ENCODE assay signal across 8 cellular contexts in the genomic region with DNA sequence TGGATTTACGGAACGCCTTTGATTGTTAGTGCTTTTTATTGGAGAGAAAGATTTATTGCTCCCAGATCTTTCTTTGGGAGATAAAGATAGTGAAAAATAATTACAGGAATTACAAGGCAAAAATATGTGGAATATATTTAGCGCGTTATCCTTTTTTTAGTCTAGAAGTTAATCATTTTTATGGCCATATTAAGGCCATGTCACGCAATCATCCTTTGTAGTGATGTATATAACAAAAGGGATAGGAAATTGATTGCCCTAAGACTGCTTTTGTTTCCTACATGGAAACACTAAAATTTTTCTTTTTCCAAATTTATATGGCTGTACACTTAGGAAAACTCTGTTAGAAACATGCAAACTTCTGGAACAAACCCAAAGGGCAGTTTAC. TPM values are rescaled to one million over a fixed set of nuclear protein-coding genes. Genes with fewer than 3 reads are reported as not detected.
DNase-seq lines count a peak whose midpoint lies in the region; ATAC-seq and TF ChIP-seq lines count a peak whose summit lies in the region.

No MANE protein-coding gene starts in this region.

- H3K4me3 Mint-ChIP-seq in effector memory CD8-positive, alpha-beta T cell = peak overlapping the region; percentile 88 to 90

- H3K27me3 ChIP-seq in BE2C (no peaks in the 10 kb centered on the region), MG63 (peaks cover 37% of the 10 kb centered on the region), neural cell (ENCODE audit: insufficient read depth, low read depth, low read length) (no peaks in the 10 kb centered on the region)

- no peaks in the 10 kb centered on the region; the same call in 1 of the 2 replicates for H3K4me1 ChIP-seq in BE2C

- H3K4me1 Mint-ChIP-seq in effector memory CD8-positive, alpha-beta T cell (ENCODE audit: low read depth in 2 of 2) = peaks cover 5 to 13% of the 10 kb centered on the region in 2 donors

- no peaks in the 10 kb centered on the region for H3K9me3 ChIP-seq in BE2C
- H3K9me3 ChIP-seq in MG63 = peaks cover 5% of the 10 kb centered on the region; the same call in 1 of the 2 replicates
- no peaks in the 10 kb centered on the region for H3K9me3 ChIP-seq in neural cell (ENCODE audit: low read length)

- TF ChIP-seq EP300 in neural cell (conservative IDR thresholded peaks at IDR 0.05; ENCODE audit: poor library complexity, severe bottlenecking) = no peak

- peaks cover 13% of the 10 kb centered on the region for H3K36me3 Mint-ChIP-seq in effector memory CD8-positive, alpha-beta T cell (ENCODE audit: insufficient read depth)

- no peaks in the 10 kb centered on the region for H3K9me2 ChIP-seq in neural cell (ENCODE audit: insufficient read depth, low read length)

- H3K36me3 ChIP-seq in BE2C = no peaks in the 10 kb centered on the region
- H3K36me3 ChIP-seq in MG63 = no peaks in the 10 kb centered on the region
- no peaks in the 10 kb centered on the region for H3K36me3 ChIP-seq in neural cell (ENCODE audit: insufficient read depth, low read length)

- peak overlapping the region; percentile 70 for H2AFZ ChIP-seq in neural cell (ENCODE audit: low read depth, low read length)

- TF ChIP-seq CTCF in BE2C (IDR thresholded peaks at IDR 0.05; ENCODE audit: low read depth, low read length) (no peak), neural cell (IDR thresholded peaks at IDR 0.05; ENCODE audit: poor library complexity, severe bottlenecking) (no peak)

- DNase-seq in BE2C (no peak), MG63 (no peak), glomerular visceral epithelial cell (ENCODE audit: extremely low spot score) (no peak), SIG-M5 (lab: John Stamatoyannopoulos, UW) (no peak), GF-D8 (lab: John Stamatoyannopoulos, UW) (no peak), globus pallidus (ENCODE audit: low spot score) (no peak)
- no peak for DNase-seq in effector memory CD8-positive, alpha-beta T cell

- H3K4me3 ChIP-seq in BE2C (ENCODE audit: low read depth, low read length) (peak overlapping the region; percentile 99), MG63 (peak overlapping the region; percentile 57), neural cell (ENCODE audit: low read length) (peak overlapping the region; percentile 99)

- no peaks in the 10 kb centered on the region for H3K9me3 Mint-ChIP-seq in effector memory CD8-positive, alpha-beta T cell

- no peaks in the 10 kb centered on the region for H4K20me1 ChIP-seq in neural cell (ENCODE audit: insufficient read depth)

- H3K27ac Mint-ChIP-seq in effector memory CD8-positive, alpha-beta T cell = peak overlapping the region; percentile 81 to 83

- H3K27me3 Mint-ChIP-seq in effector memory CD8-positive, alpha-beta T cell = peaks cover 15 to 22% of the 10 kb centered on the region in 2 donors

- TF ChIP-seq RAD21 in neural cell (conservative IDR thresholded peaks at IDR 0.05) = no peak

- peak overlapping the region; percentile 93 for H3K9ac ChIP-seq in neural cell (ENCODE audit: low read length)

- peaks cover 32% of the 10 kb centered on the region for H3K79me2 ChIP-seq in neural cell (replicated peaks; ENCODE audit: insufficient read depth, low read length)

- H3K27ac ChIP-seq in neural cell (ENCODE audit: low read length) = peak overlapping the region; percentile 93

- ATAC-seq in effector memory CD8-positive, alpha-beta T cell (replicated peaks) = no peak

- H3K4me2 ChIP-seq in neural cell (ENCODE audit: low read length) = peak overlapping the region; percentile 69

- H3F3A ChIP-seq in neural cell (ENCODE audit: insufficient read depth, low read length, poor library complexity, severe bottlenecking) = no peaks in the 10 kb centered on the region

TF ChIP-seq in neural cell, 6 proteins besides CTCF, POLR2A, EP300 and RAD21:
- TF ChIP-seq, protein P1, sequence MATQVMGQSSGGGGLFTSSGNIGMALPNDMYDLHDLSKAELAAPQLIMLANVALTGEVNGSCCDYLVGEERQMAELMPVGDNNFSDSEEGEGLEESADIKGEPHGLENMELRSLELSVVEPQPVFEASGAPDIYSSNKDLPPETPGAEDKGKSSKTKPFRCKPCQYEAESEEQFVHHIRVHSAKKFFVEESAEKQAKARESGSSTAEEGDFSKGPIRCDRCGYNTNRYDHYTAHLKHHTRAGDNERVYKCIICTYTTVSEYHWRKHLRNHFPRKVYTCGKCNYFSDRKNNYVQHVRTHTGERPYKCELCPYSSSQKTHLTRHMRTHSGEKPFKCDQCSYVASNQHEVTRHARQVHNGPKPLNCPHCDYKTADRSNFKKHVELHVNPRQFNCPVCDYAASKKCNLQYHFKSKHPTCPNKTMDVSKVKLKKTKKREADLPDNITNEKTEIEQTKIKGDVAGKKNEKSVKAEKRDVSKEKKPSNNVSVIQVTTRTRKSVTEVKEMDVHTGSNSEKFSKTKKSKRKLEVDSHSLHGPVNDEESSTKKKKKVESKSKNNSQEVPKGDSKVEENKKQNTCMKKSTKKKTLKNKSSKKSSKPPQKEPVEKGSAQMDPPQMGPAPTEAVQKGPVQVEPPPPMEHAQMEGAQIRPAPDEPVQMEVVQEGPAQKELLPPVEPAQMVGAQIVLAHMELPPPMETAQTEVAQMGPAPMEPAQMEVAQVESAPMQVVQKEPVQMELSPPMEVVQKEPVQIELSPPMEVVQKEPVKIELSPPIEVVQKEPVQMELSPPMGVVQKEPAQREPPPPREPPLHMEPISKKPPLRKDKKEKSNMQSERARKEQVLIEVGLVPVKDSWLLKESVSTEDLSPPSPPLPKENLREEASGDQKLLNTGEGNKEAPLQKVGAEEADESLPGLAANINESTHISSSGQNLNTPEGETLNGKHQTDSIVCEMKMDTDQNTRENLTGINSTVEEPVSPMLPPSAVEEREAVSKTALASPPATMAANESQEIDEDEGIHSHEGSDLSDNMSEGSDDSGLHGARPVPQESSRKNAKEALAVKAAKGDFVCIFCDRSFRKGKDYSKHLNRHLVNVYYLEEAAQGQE (IDR thresholded peaks at IDR 0.05; ENCODE audit: borderline replicate concordance) = no peak
- TF ChIP-seq POLR2AphosphoS5 (IDR thresholded peaks at IDR 0.05) (no peak), EZH2 (IDR thresholded peaks at IDR 0.05; ENCODE audit: borderline replicate concordance, insufficient read depth, low read length, poor library complexity, severe bottlenecking) (no peak), MXI1 (conservative IDR thresholded peaks at IDR 0.05; ENCODE audit: poor library complexity, severe bottlenecking) (no peak), SMC3 (conservative IDR thresholded peaks at IDR 0.05; ENCODE audit: poor library complexity) (no peak), TAF1 (IDR thresholded peaks at IDR 0.05; ENCODE audit: low read depth) (no peak)

RNA-seq across cellular contexts. Expression of a gene that starts 1.5 kb away (rescaled TPM):
- 3.1 TPM for polyA plus RNA-seq in BE2C (2012; ENCODE audit: insufficient read depth, insufficient read length, low read depth)
- 2.3 and 2.6 TPM in 2 replicates for total RNA-seq in MG63 (2014; rRNA removed; shearing (Covaris generic); ENCODE audit: low replicate concordance)
- polyA plus RNA-seq in neural cell = 37.2 and 74.5 TPM in 2 replicates
- polyA minus RNA-seq in neural cell = 69.3 and 84.2 TPM in 2 replicates
